ENCODE assay signal across 15 cellular contexts in the genomic region with DNA sequence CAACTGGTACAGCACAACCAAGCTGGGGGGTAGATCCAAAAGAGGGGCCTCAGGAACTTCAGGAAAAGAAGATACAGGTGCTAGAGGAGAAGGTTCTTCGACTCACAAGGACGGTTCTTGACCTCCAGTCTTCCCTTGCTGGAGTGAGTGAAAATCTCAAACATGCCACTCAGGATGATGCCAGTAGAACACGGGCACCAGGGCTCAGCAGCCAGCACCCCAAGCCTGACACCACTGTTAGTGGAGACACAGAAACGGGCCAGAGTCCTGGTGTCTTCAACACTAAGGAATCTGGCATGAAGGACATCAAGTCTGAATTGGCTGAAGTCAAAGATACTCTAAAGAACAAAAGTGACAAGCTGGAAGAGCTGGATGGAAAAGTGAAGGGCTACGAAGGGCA. TPM values are rescaled to one million over a fixed set of nuclear protein-coding genes. Genes with fewer than 3 reads are reported as not detected.
DNase-seq lines count a peak whose midpoint lies in the region; ATAC-seq and TF ChIP-seq lines count a peak whose summit lies in the region.
"Had no signal": no experiment of that assay in that cellular context is flagged by ENCODE, and none has a peak within 500 bp of the region (broad histone marks: within the 10 kb centered on the region; RNA-seq: fewer than 3 reads in every experiment).

No MANE protein-coding gene starts in this region.

- H3K27me3 ChIP-seq in right atrium auricular region (no peaks in the 10 kb centered on the region), left ventricle myocardium inferior (ENCODE audit: low read depth) (no peaks in the 10 kb centered on the region)

- ATAC-seq in effector memory CD8-positive, alpha-beta T cell (replicated peaks): no peak

- no peak overlapping the region for H3K27ac ChIP-seq in right atrium auricular region
- no peak overlapping the region for H3K27ac ChIP-seq in left ventricle myocardium inferior (replicated peaks)
- H3K27ac ChIP-seq: KMS-11 had no signal

- H3K36me3 Mint-ChIP-seq in activated CD4-positive, alpha-beta memory T cell treated with anti-CD3 and anti-CD28 coated beads, Interleukin-2, amount 10 ng/mL, durations not matched to agents 7 days and 5 days (ENCODE audit: low read depth): peaks cover 27% of the 10 kb centered on the region
- peaks cover 13% of the 10 kb centered on the region for H3K36me3 Mint-ChIP-seq in activated CD4-positive, alpha-beta memory T cell treated with anti-CD3 and anti-CD28 coated beads for 36 hours
- peaks cover 8% of the 10 kb centered on the region for H3K36me3 Mint-ChIP-seq in effector memory CD8-positive, alpha-beta T cell (ENCODE audit: insufficient read depth)

- H3K36me3 ChIP-seq in right atrium auricular region: no peaks in the 10 kb centered on the region
- no peaks in the 10 kb centered on the region for H3K36me3 ChIP-seq in left ventricle myocardium inferior

- peak overlapping the region; percentile 85 for H3K27ac Mint-ChIP-seq in activated CD4-positive, alpha-beta memory T cell treated with anti-CD3 and anti-CD28 coated beads, Interleukin-2, amount 10 ng/mL, durations not matched to agents 7 days and 5 days
- no peak overlapping the region for H3K27ac Mint-ChIP-seq in activated CD4-positive, alpha-beta memory T cell treated with anti-CD3 and anti-CD28 coated beads for 36 hours
- H3K27ac Mint-ChIP-seq in effector memory CD8-positive, alpha-beta T cell: peak overlapping the region in 1 of 2 donors; percentile 83

- H3K9me3 Mint-ChIP-seq in activated CD4-positive, alpha-beta memory T cell treated with anti-CD3 and anti-CD28 coated beads, Interleukin-2, amount 10 ng/mL, durations not matched to agents 7 days and 5 days: peaks cover 16% of the 10 kb centered on the region
- peaks cover 21% of the 10 kb centered on the region for H3K9me3 Mint-ChIP-seq in activated CD4-positive, alpha-beta memory T cell treated with anti-CD3 and anti-CD28 coated beads for 36 hours
- H3K9me3 Mint-ChIP-seq in effector memory CD8-positive, alpha-beta T cell: peaks cover 2 to 16% of the 10 kb centered on the region in 2 donors

- no peak overlapping the region for H3K4me3 ChIP-seq in right atrium auricular region
- H3K4me3 ChIP-seq in left ventricle myocardium inferior: no peak overlapping the region

- POLR2A ChIA-PET in activated CD4-positive, alpha-beta memory T cell treated with anti-CD3 and anti-CD28 coated beads, Interleukin-2, amount 10 ng/mL, durations not matched to agents 7 days and 5 days (lab: Charles Lee): interaction anchor here (1.0 to 4.2 kb wide), 4 partner anchors 8 to 235 kb away, joined by 3 to 25 read pairs (median 13); a partner anchor contains a TSS
- POLR2A ChIA-PET in activated CD4-positive, alpha-beta memory T cell treated with anti-CD3 and anti-CD28 coated beads for 36 hours (lab: Charles Lee): no interaction called here

- H3K9me3 ChIP-seq in right atrium auricular region: no peaks in the 10 kb centered on the region
- peaks cover 9% of the 10 kb centered on the region for H3K9me3 ChIP-seq in left ventricle myocardium inferior (replicated peaks)

- CTCF ChIA-PET in activated CD4-positive, alpha-beta memory T cell treated with anti-CD3 and anti-CD28 coated beads, Interleukin-2, amount 10 ng/mL, durations not matched to agents 7 days and 5 days (lab: Charles Lee): interaction anchor here (1.2 to 1.3 kb wide), 2 partner anchors 15 to 43 kb away, joined by 4 to 6 read pairs; no protein-coding TSS in a partner anchor
- CTCF ChIA-PET in activated CD4-positive, alpha-beta memory T cell treated with anti-CD3 and anti-CD28 coated beads for 36 hours (lab: Charles Lee): interaction anchor here (1.1 kb wide), 1 partner anchor 238 kb away, joined by 3 read pairs; no protein-coding TSS in a partner anchor

- H3K4me3 Mint-ChIP-seq in activated CD4-positive, alpha-beta memory T cell treated with anti-CD3 and anti-CD28 coated beads, Interleukin-2, amount 10 ng/mL, durations not matched to agents 7 days and 5 days: no peak overlapping the region
- no peak overlapping the region for H3K4me3 Mint-ChIP-seq in activated CD4-positive, alpha-beta memory T cell treated with anti-CD3 and anti-CD28 coated beads for 36 hours
- H3K4me3 Mint-ChIP-seq in effector memory CD8-positive, alpha-beta T cell: peak overlapping the region; percentile 3 to 13
- H3K4me3 Mint-ChIP-seq: H9 had no signal

- peaks cover 0 to 15% of the 10 kb centered on the region in 2 donors for H3K4me1 ChIP-seq in right atrium auricular region
- peaks cover 30% of the 10 kb centered on the region for H3K4me1 ChIP-seq in left ventricle myocardium inferior

- no peak for DNase-seq in activated CD4-positive, alpha-beta memory T cell treated with anti-CD3 and anti-CD28 coated beads, Interleukin-2, amount 10 ng/mL, durations not matched to agents 7 days and 5 days
- DNase-seq in activated CD4-positive, alpha-beta memory T cell treated with anti-CD3 and anti-CD28 coated beads for 36 hours: no peak
- peak; percentile 40 for DNase-seq in right atrium auricular region (ENCODE audit: low spot score)
- DNase-seq in left ventricle myocardium inferior: no peak
- no peak for DNase-seq in effector memory CD8-positive, alpha-beta T cell
- no peak for DNase-seq in stimulated activated CD4-positive, alpha-beta T cell treated with anti-CD3 and anti-CD28 coated beads, Interleukin-12 subunit alpha, Interleukin-12 subunit beta, amount 100 ng/mL, for 4 hours
- no peak for DNase-seq in GM20000 (ENCODE audit: low spot score)
- no peak for DNase-seq in foreskin melanocyte
- DNase-seq: C1 segment of cervical spinal cord, H9, NCI-H1436, NCI-H2029 treated with DMSO at 0.1 percent for 48 hours, NCI-H2171 treated with DMSO at 0.1 percent for 48 hours, NCI-H446 treated with DMSO at 0.1 percent for 48 hours had no signal

- H3K4me1 Mint-ChIP-seq in activated CD4-positive, alpha-beta memory T cell treated with anti-CD3 and anti-CD28 coated beads, Interleukin-2, amount 10 ng/mL, durations not matched to agents 7 days and 5 days: peaks cover 48% of the 10 kb centered on the region
- H3K4me1 Mint-ChIP-seq in activated CD4-positive, alpha-beta memory T cell treated with anti-CD3 and anti-CD28 coated beads for 36 hours (ENCODE audit: low read depth): peaks cover 42% of the 10 kb centered on the region
- peaks cover 21 to 25% of the 10 kb centered on the region in 2 donors for H3K4me1 Mint-ChIP-seq in effector memory CD8-positive, alpha-beta T cell (ENCODE audit: low read depth in 2 of 2)

- H3K27me3 Mint-ChIP-seq in activated CD4-positive, alpha-beta memory T cell treated with anti-CD3 and anti-CD28 coated beads, Interleukin-2, amount 10 ng/mL, durations not matched to agents 7 days and 5 days: no peaks in the 10 kb centered on the region
- H3K27me3 Mint-ChIP-seq in activated CD4-positive, alpha-beta memory T cell treated with anti-CD3 and anti-CD28 coated beads for 36 hours: no peaks in the 10 kb centered on the region
- peaks cover 0 to 4% of the 10 kb centered on the region in 2 donors for H3K27me3 Mint-ChIP-seq in effector memory CD8-positive, alpha-beta T cell

- TF ChIP-seq CTCF in right atrium auricular region (IDR thresholded peaks at IDR 0.05) (no peak), left ventricle myocardium inferior (IDR thresholded peaks at IDR 0.05; ENCODE audit: borderline replicate concordance) (no peak), GM20000 (IDR thresholded peaks at IDR 0.05; ENCODE audit: extremely low read depth, missing control alignments) (no peak)

- intact Hi-C loops in activated CD4-positive, alpha-beta memory T cell treated with anti-CD3 and anti-CD28 coated beads for 36 hours (cut with micrococcal nuclease): no loop called here
- intact Hi-C loops in left ventricle myocardium inferior (cut with micrococcal nuclease): no loop called here

RNA-seq across cellular contexts. Expression of a gene that starts 43.8 kb away (rescaled TPM):
- total RNA-seq in activated CD4-positive, alpha-beta memory T cell treated with anti-CD3 and anti-CD28 coated beads, Interleukin-2, amount 10 ng/mL, durations not matched to agents 7 days and 5 days: 10 to 100 TPM; 21.4 to 23.0 TPM
- total RNA-seq in activated CD4-positive, alpha-beta memory T cell treated with anti-CD3 and anti-CD28 coated beads for 36 hours: 10 to 100 TPM; 18.7 to 20.1 TPM
- total RNA-seq in right atrium auricular region (10 to 100 TPM in 1 of 2 donors, 1 to 10 TPM in 1; 6.9 to 13.2 TPM), left ventricle myocardium inferior (12.4 TPM)

Comparison
In these comparisons a context has a peak if more than half of its experiments do, and no peak if none do; other contexts are left out.
1. H3K4me3 Mint-ChIP-seq: peak in effector memory CD8-positive, alpha-beta T cell (2 of 2); none in activated CD4-positive, alpha-beta memory T cell treated with anti-CD3 and anti-CD28 coated beads, Interleukin-2, amount 10 ng/mL, durations not matched to agents 7 days and 5 days (single experiment) and activated CD4-positive, alpha-beta memory T cell treated with anti-CD3 and anti-CD28 coated beads for 36 hours (single experiment).